ENCODE assay signal across 5 cellular contexts in the genomic region with DNA sequence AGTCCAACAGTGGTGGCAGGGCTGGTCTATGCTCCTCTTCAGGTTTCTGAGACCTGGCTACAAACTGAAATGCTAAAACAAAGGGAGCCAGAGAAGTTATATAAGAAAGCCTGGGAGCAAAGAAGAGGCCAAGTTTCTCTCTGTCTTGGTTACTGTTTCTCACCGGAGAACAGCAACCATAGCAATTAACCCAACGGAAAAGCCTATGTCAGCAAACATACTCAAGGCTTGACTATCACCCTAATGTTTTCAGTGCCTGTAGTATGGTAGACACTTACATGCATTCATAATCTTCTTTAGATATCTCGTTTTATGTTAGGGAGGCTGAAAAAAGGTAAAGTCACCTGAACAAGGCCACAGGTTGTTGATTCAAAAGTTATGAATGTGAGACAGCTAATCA.
"Had no signal": no experiment of that assay in that cellular context is flagged by ENCODE, and none has a peak within 500 bp of the region (broad histone marks: within the 10 kb centered on the region; RNA-seq: fewer than 3 reads in every experiment).

No MANE protein-coding gene starts in this region.

- H3K4me3 Mint-ChIP-seq: GM23338, H9, IgD-negative memory B cell had no signal

- H3K36me3 Mint-ChIP-seq: IgD-negative memory B cell had no signal

- H3K4me1 Mint-ChIP-seq: GM23338, IgD-negative memory B cell had no signal

- H3K4me3 ChIP-seq: GM23338 had no signal

- H2AFZ ChIP-seq: GM23338 had no signal

- H3K4me2 ChIP-seq: GM23338 had no signal

- H3K27me3 Mint-ChIP-seq: IgD-negative memory B cell had no signal

- ATAC-seq: GM23338 had no signal

- H3K27ac Mint-ChIP-seq: GM23338, IgD-negative memory B cell had no signal

- DNase-seq: H9, HCEC 1CT, KG1 had no signal
